In the genomic region with DNA sequence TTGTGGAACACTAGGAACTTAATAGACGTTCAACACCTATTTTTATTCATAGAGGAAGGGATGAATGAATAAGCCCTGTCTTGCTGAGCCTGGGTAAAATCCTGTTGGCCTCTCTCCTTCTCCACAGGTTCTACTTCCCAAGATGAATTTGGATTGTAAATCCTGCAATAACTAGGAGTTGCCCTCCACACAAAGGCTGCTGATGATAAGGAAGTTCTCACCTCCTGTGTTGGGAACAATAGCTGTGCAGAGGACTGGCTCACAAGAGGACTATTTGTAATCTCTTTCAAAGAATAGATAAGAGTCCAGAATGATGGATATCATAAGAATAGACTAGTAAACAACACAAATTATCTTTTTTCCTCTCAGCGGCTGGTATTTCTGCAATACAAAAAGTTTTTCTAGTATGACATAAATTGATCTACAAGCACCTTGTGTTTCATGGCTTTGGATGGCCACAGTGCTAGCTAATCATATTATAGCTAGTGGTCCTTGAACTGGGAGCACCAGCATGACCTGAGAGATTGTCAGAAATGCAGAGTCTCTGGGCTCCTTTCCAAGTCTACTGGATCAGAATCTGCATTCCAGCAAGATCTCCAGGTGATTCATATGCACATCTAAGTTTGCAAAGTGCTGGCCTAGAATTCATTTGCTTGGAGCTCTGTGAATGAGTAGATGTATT, we compare ENCODE assay signal across 34 cellular contexts. TPM values are rescaled to one million over a fixed set of nuclear protein-coding genes. Genes with fewer than 3 reads are reported as not detected.
"Had no signal": no experiment of that assay in that cellular context is flagged by ENCODE, and none has a peak within 500 bp of the region (broad histone marks: within the 10 kb centered on the region; RNA-seq: fewer than 3 reads in every experiment).

No MANE protein-coding gene starts in this region.

- H3K36me3 Mint-ChIP-seq: activated CD4-positive, alpha-beta memory T cell treated with anti-CD3 and anti-CD28 coated beads for 36 hours; activated naive CD4-positive, alpha-beta T cell treated with anti-CD3 and anti-CD28 coated beads, Interleukin-2, amount 10 ng/mL, durations not matched to agents 7 days and 5 days; activated naive CD8-positive, alpha-beta T cell; brain had no signal

- H3K4me3 ChIP-seq: MG63, Peyer's patch, SJSA1 had no signal

- H3K27me3 Mint-ChIP-seq: activated CD4-positive, alpha-beta memory T cell treated with anti-CD3 and anti-CD28 coated beads for 36 hours; activated naive CD4-positive, alpha-beta T cell treated with anti-CD3 and anti-CD28 coated beads, Interleukin-2, amount 10 ng/mL, durations not matched to agents 7 days and 5 days; activated naive CD8-positive, alpha-beta T cell treated with anti-CD3 and anti-CD28 coated beads, Interleukin-2, amount 50 U/mL, for 24 hours; brain had no signal

- H3K4me1 Mint-ChIP-seq: activated naive CD4-positive, alpha-beta T cell treated with anti-CD3 and anti-CD28 coated beads, Interleukin-2, amount 10 ng/mL, durations not matched to agents 7 days and 5 days; activated naive CD8-positive, alpha-beta T cell treated with anti-CD3 and anti-CD28 coated beads, Interleukin-2, amount 50 U/mL, for 24 hours; brain had no signal

- H3K9me3 ChIP-seq: MG63, Peyer's patch, SJSA1, SK-N-SH had no signal

- H3K4me1 ChIP-seq: Peyer's patch, SJSA1 had no signal

- H3K4me3 Mint-ChIP-seq: activated CD4-positive, alpha-beta memory T cell treated with anti-CD3 and anti-CD28 coated beads for 36 hours; activated naive CD4-positive, alpha-beta T cell treated with anti-CD3 and anti-CD28 coated beads, Interleukin-2, amount 10 ng/mL, durations not matched to agents 7 days and 5 days; activated naive CD8-positive, alpha-beta T cell; activated naive CD8-positive, alpha-beta T cell treated with anti-CD3 and anti-CD28 coated beads, Interleukin-2, amount 50 U/mL, for 24 hours; activated T-cell treated with anti-CD3 and anti-CD28 coated beads, Interleukin-2, amount 50 U/mL, for 4 hours; activated T-helper 1 cell treated with anti-CD3 and anti-CD28 coated beads, Interleukin-12 subunit alpha, Interleukin-12 subunit beta, Interleukin-2, Interleukin-4 antibody, amounts not matched to agents 30 ng/mL and 10 ng/mL and 1 ng/mL, durations not matched to agents 14 hours and 24 hours and 36 hours; brain; T-helper 1 cell treated with Interleukin-12 subunit alpha and Interleukin-12 subunit beta and Interleukin-4 antibody, amounts not matched to agents 30 μg/mL and 1 μg/mL, for 36 hours; T-helper 2 cell treated with Interferon-gamma antibody and Interleukin-4, amounts not matched to agents 5 μg/mL and 100 μg/mL, for 36 hours had no signal

- H3K9ac ChIP-seq: SK-N-SH had no signal

- H3K27ac Mint-ChIP-seq: activated CD4-positive, alpha-beta memory T cell treated with anti-CD3 and anti-CD28 coated beads for 36 hours; activated naive CD4-positive, alpha-beta T cell treated with anti-CD3 and anti-CD28 coated beads, Interleukin-2, amount 10 ng/mL, durations not matched to agents 7 days and 5 days; activated naive CD8-positive, alpha-beta T cell; activated naive CD8-positive, alpha-beta T cell treated with anti-CD3 and anti-CD28 coated beads, Interleukin-2, amount 50 U/mL, for 24 hours; activated T-helper 1 cell treated with anti-CD3 and anti-CD28 coated beads, Interleukin-12 subunit alpha, Interleukin-12 subunit beta, Interleukin-2, Interleukin-4 antibody, amounts not matched to agents 30 ng/mL and 10 ng/mL and 1 ng/mL, durations not matched to agents 14 hours and 24 hours and 36 hours; brain; T-helper 1 cell treated with Interleukin-12 subunit alpha and Interleukin-12 subunit beta and Interleukin-4 antibody, amounts not matched to agents 30 μg/mL and 1 μg/mL, for 36 hours; T-helper 2 cell treated with Interferon-gamma antibody and Interleukin-4, amounts not matched to agents 5 μg/mL and 100 μg/mL, for 36 hours had no signal

- H3K36me3 ChIP-seq: MG63, Peyer's patch, SJSA1 had no signal

- H3K27ac ChIP-seq: Peyer's patch, SJSA1 had no signal

- H3K27me3 ChIP-seq: Peyer's patch, SJSA1 had no signal

- DNase-seq: activated CD4-positive, alpha-beta memory T cell treated with anti-CD3 and anti-CD28 coated beads for 36 hours; activated CD4-positive, alpha-beta T cell treated with anti-CD3 and anti-CD28 coated beads, Interleukin-2, amount 50 U/mL, for 1 hour; activated CD8-positive, alpha-beta memory T cell treated with anti-CD3 and anti-CD28 coated beads, Interleukin-2, amount 50 U/mL, for 4 hours; activated naive CD4-positive, alpha-beta T cell treated with anti-CD3 and anti-CD28 coated beads, Interleukin-2, amount 10 ng/mL, durations not matched to agents 7 days and 5 days; activated naive CD8-positive, alpha-beta T cell treated with anti-CD3 and anti-CD28 coated beads, Interleukin-2, amount 50 U/mL, for 24 hours; activated T-cell treated with anti-CD3 and anti-CD28 coated beads for 4 hours; activated T-cell treated with anti-CD3 and anti-CD28 coated beads, Interleukin-2, amount 50 U/mL, for 4 hours; anterior cingulate cortex; caudate nucleus; Kasumi-1; KG1; MG63; MV-4-11; NCI-H1092; NCI-H146; NCI-H187; NCI-H2029 treated with DMSO at 0.1 percent for 48 hours; NCI-H2107; NCI-H2171; NCI-H510A; NCI-H526; NCI-H748 treated with DMSO at 0.1 percent for 48 hours; NK-92 treated with Interleukin-12 subunit alpha and Interleukin-12 subunit beta, amount 100 ng/mL, for 24 hours; PC-3; Peyer's patch; RPMI8226; SHP77 treated with DMSO at 0.1 percent for 48 hours had no signal

- H3K4me2 ChIP-seq: SK-N-SH had no signal

- H3K9me3 Mint-ChIP-seq: activated CD4-positive, alpha-beta memory T cell treated with anti-CD3 and anti-CD28 coated beads for 36 hours; activated naive CD4-positive, alpha-beta T cell treated with anti-CD3 and anti-CD28 coated beads, Interleukin-2, amount 10 ng/mL, durations not matched to agents 7 days and 5 days; activated naive CD8-positive, alpha-beta T cell treated with anti-CD3 and anti-CD28 coated beads, Interleukin-2, amount 50 U/mL, for 24 hours; activated T-cell treated with anti-CD3 and anti-CD28 coated beads, Interleukin-2, amount 50 U/mL, for 4 hours; activated T-helper 1 cell treated with anti-CD3 and anti-CD28 coated beads, Interleukin-12 subunit alpha, Interleukin-12 subunit beta, Interleukin-2, Interleukin-4 antibody, amounts not matched to agents 30 ng/mL and 10 ng/mL and 1 ng/mL, durations not matched to agents 14 hours and 24 hours and 36 hours; brain; T-helper 1 cell treated with Interleukin-12 subunit alpha and Interleukin-12 subunit beta and Interleukin-4 antibody, amounts not matched to agents 30 μg/mL and 1 μg/mL, for 36 hours; T-helper 2 cell treated with Interferon-gamma antibody and Interleukin-4, amounts not matched to agents 5 μg/mL and 100 μg/mL, for 36 hours had no signal

RNA-seq across cellular contexts. Expression of a gene that starts 28.1 kb away (rescaled TPM):
- total RNA-seq: activated CD4-positive, alpha-beta memory T cell treated with anti-CD3 and anti-CD28 coated beads for 36 hours; activated T-cell treated with anti-CD3 and anti-CD28 coated beads, Interleukin-2, amount 50 U/mL, for 4 hours; activated T-helper 1 cell treated with anti-CD3 and anti-CD28 coated beads, Interleukin-12 subunit alpha, Interleukin-12 subunit beta, Interleukin-2, Interleukin-4 antibody, amounts not matched to agents 30 ng/mL and 10 ng/mL and 1 ng/mL, durations not matched to agents 14 hours and 24 hours and 36 hours; PC-3; Peyer's patch; SJSA1 had no signal
- polyA plus RNA-seq: SK-N-SH had no signal
